ENCODE assay signal across 8 cellular contexts in genomic region chr14:48398675-48399282, GRCh38.
A peak's percentile ranks its signal among the peaks of the same experiment; 100 is the strongest.
DNase-seq lines count a peak whose midpoint lies in the region; ATAC-seq, FAIRE-seq and TF ChIP-seq lines count a peak whose summit lies in the region.

No MANE protein-coding gene starts in this region.

- ATAC-seq in K562, result no peak
- no peak for ATAC-seq in HG03159 (IDR thresholded peaks at IDR 0.05; ENCODE audit: unreplicated experiment)
- no peak for ATAC-seq in natural killer cell treated with Interleukin-12 subunit alpha and Interleukin-12 subunit beta and Interleukin-15 and Interleukin-18, amount 100 ng/mL, for 72 hours
- no peak for ATAC-seq in HG03432 (IDR thresholded peaks at IDR 0.05; ENCODE audit: unreplicated experiment)

- no peak overlapping the region for H3K4me3 Mint-ChIP-seq in natural killer cell treated with Interleukin-12 subunit alpha and Interleukin-12 subunit beta and Interleukin-15 and Interleukin-18, amount 100 ng/mL, for 72 hours

- DNase-seq in HCEC 1CT, result peak; percentile 11
- DNase-seq in NCI-H2171 (lab: John Stamatoyannopoulos, UW), result peak; percentile 39
- DNase-seq in K562 (ENCODE audit: extremely low read depth in 1 of 4, low spot score in 3 of 4), result peak; percentile 5 to 12 (median 7)
- no peak for DNase-seq in natural killer cell treated with Interleukin-12 subunit alpha and Interleukin-12 subunit beta and Interleukin-15 and Interleukin-18, amount 100 ng/mL, for 72 hours (ENCODE audit: low spot score)

- no peak for FAIRE-seq in K562 (lab: Jason Lieb, UNC)

- no peak overlapping the region for H3K27ac Mint-ChIP-seq in natural killer cell treated with Interleukin-12 subunit alpha and Interleukin-12 subunit beta and Interleukin-15 and Interleukin-18, amount 100 ng/mL, for 72 hours

- BruUV-seq in K562 (replicated peaks; lab: Mats Ljungman, UMichigan), result no TSS peak

- H3K4me1 ChIP-seq in K562 (replicated peaks in 1 of 2; ENCODE audit: control insufficient read depth in 2 of 2, insufficient read depth in 2 of 2, low read length in 2 of 2), result no peaks in the 10 kb centered on the region
- H3K4me1 ChIP-seq in liver (ENCODE audit: control insufficient read depth in 4 of 4, insufficient read depth in 4 of 4, low read length in 3 of 4), result no peaks in the 10 kb centered on the region

- TF ChIP-seq EP300 in K562 (IDR thresholded peaks at IDR 0.05; ENCODE audit: low read length), result no peak

- CTCF ChIA-PET in K562 (lab: Yijun Ruan, JAX; ENCODE audit: low intra/inter-chr PET ratio), result no interaction called here

- intact Hi-C loops in K562 (cut with micrococcal nuclease), result no loop called here

- H3K36me3 ChIP-seq in K562 (ENCODE audit: control insufficient read depth, insufficient read depth, low read length), result no peaks in the 10 kb centered on the region
- H3K36me3 ChIP-seq in liver (ENCODE audit: control insufficient read depth in 4 of 4, insufficient read depth in 3 of 4, low read depth in 1 of 4, low read length in 3 of 4), result no peaks in the 10 kb centered on the region

- TF ChIP-seq POLR2A in K562 (conservative IDR thresholded peaks at IDR 0.05), result no peak

- no peaks in the 10 kb centered on the region for H3K36me3 Mint-ChIP-seq in natural killer cell treated with Interleukin-12 subunit alpha and Interleukin-12 subunit beta and Interleukin-15 and Interleukin-18, amount 100 ng/mL, for 72 hours

- H3K27me3 Mint-ChIP-seq in natural killer cell treated with Interleukin-12 subunit alpha and Interleukin-12 subunit beta and Interleukin-15 and Interleukin-18, amount 100 ng/mL, for 72 hours, result no peaks in the 10 kb centered on the region

- no peaks in the 10 kb centered on the region for H3K79me2 ChIP-seq in K562 (ENCODE audit: control insufficient read depth, insufficient read depth, low read length)

- H3K4me2 ChIP-seq in K562 (ENCODE audit: insufficient read depth, low read length), result no peak overlapping the region

- H2AFZ ChIP-seq in K562 (ENCODE audit: low read depth, low read length), result no peak overlapping the region

- H3K4me3 ChIP-seq in K562 (no peak overlapping the region), liver (ENCODE audit: low read depth in 1 of 3, low read length in 3 of 3) (no peak overlapping the region)

- TF ChIP-seq RAD21 in K562 (CRISPR knock-in tag; conservative IDR thresholded peaks at IDR 0.05 in 1 of 2, IDR thresholded peaks at IDR 0.05 in 1 of 2) (peak; percentile 28 to 41; a peak in 3 of 4 replicates), liver (IDR thresholded peaks at IDR 0.05) (peak; percentile 93 to 95)

- H3K27ac ChIP-seq in C4-2B (no peak overlapping the region), K562 (ENCODE audit: extremely low read depth, low read depth, low read length) (no peak overlapping the region), liver (ENCODE audit: low read depth in 1 of 2, low read length in 2 of 2) (no peak overlapping the region)

- H3K27me3 ChIP-seq in K562 (ENCODE audit: control insufficient read depth in 2 of 2, insufficient read depth in 2 of 2, low read length in 2 of 2) (no peaks in the 10 kb centered on the region), liver (ENCODE audit: control insufficient read depth in 4 of 4, insufficient read depth in 4 of 4, low read length in 3 of 4) (no peaks in the 10 kb centered on the region)

- H3K9me3 ChIP-seq in K562 (replicated peaks; ENCODE audit: control insufficient read depth, insufficient read depth, low read depth, low read length) (no peaks in the 10 kb centered on the region), liver (ENCODE audit: control insufficient read depth in 4 of 4, low read length in 3 of 4) (no peaks in the 10 kb centered on the region)

- H3K9me3 Mint-ChIP-seq in natural killer cell treated with Interleukin-12 subunit alpha and Interleukin-12 subunit beta and Interleukin-15 and Interleukin-18, amount 100 ng/mL, for 72 hours, result no peaks in the 10 kb centered on the region

- H4K20me1 ChIP-seq in K562 (replicated peaks; ENCODE audit: control insufficient read depth, insufficient read depth, low read length), result no peaks in the 10 kb centered on the region

- no peaks in the 10 kb centered on the region for H3K9me1 ChIP-seq in K562 (ENCODE audit: control insufficient read depth, insufficient read depth, low read length)

- H3K9ac ChIP-seq in K562 (ENCODE audit: insufficient read depth in 1 of 2, low read depth in 2 of 2, low read length in 2 of 2) (no peak overlapping the region), liver (ENCODE audit: low read depth in 1 of 2, low read length in 2 of 2) (no peak overlapping the region)

- WGBS in K562 (ENCODE audit: insufficient coverage, low coverage, missing lambda C conversion rate), result 0% methylated on average over 2 of the region's 2 CpGs
- 47% methylated on average over 2 of the region's 2 CpGs for WGBS in liver

- in situ Hi-C loops in K562 (cut with MboI), result no loop called here

- TF ChIP-seq CTCF in C4-2B (conservative IDR thresholded peaks at IDR 0.05) (peak; percentile 88), K562 (IDR thresholded peaks at IDR 0.05 in 2 of 3, conservative IDR thresholded peaks at IDR 0.05 in 1 of 3; ENCODE audit: insufficient read depth in 2 of 3, low read depth in 1 of 3, low read length in 3 of 3) (peak in 2 of 3 experiments; percentile 27 to 29; a peak in 2 of 6 replicates), liver (IDR thresholded peaks at IDR 0.05; ENCODE audit: low read depth, low read length, missing input control) (peak; percentile 74)

- no peaks in the 10 kb centered on the region for H3K4me1 Mint-ChIP-seq in natural killer cell treated with Interleukin-12 subunit alpha and Interleukin-12 subunit beta and Interleukin-15 and Interleukin-18, amount 100 ng/mL, for 72 hours (ENCODE audit: low read depth in 2 of 2)

- POLR2A ChIA-PET in K562 (lab: Yijun Ruan, JAX), result no interaction called here

TF ChIP-seq in K562, 482 proteins besides CTCF, POLR2A, EP300 and RAD21 (continues in another document):
- TF ChIP-seq ILK (tag; IDR thresholded peaks at IDR 0.05; ENCODE audit: borderline replicate concordance, low read depth) (no peak), PHB (CRISPR knock-in tag; IDR thresholded peaks at IDR 0.05) (no peak), PURB (CRISPR knock-in tag; IDR thresholded peaks at IDR 0.05; ENCODE audit: low read depth) (no peak), NCOR1 (IDR thresholded peaks at IDR 0.05) (no peak), ZNF551 (CRISPR knock-in tag; IDR thresholded peaks at IDR 0.05) (no peak), ZNF217 (CRISPR knock-in tag; IDR thresholded peaks at IDR 0.05) (no peak), SMAD2 (IDR thresholded peaks at IDR 0.05; ENCODE audit: low read depth, low read length) (no peak), STAT5A (IDR thresholded peaks at IDR 0.05; ENCODE audit: borderline replicate concordance, low read length) (no peak), ZNF696 (CRISPR knock-in tag; conservative IDR thresholded peaks at IDR 0.05) (no peak), TFE3 (CRISPR knock-in tag; IDR thresholded peaks at IDR 0.05) (no peak), PRPF4 (IDR thresholded peaks at IDR 0.05; ENCODE audit: insufficient read depth, low read depth, low read length, poor library complexity, severe bottlenecking) (no peak), ZNF324 (CRISPR knock-in tag; IDR thresholded peaks at IDR 0.05) (no peak), BACH1 (tag; IDR thresholded peaks at IDR 0.05) (no peak)

TF ChIP-seq in liver, 16 proteins besides CTCF, POLR2A, EP300 and RAD21:
- TF ChIP-seq FOXA1 (IDR thresholded peaks at IDR 0.05), result no peak
- no peak for TF ChIP-seq EGR1 (IDR thresholded peaks at IDR 0.05; ENCODE audit: low read depth in 2 of 2)
- TF ChIP-seq NR2F2 (IDR thresholded peaks at IDR 0.05), result no peak
- no peak for TF ChIP-seq RXRA (IDR thresholded peaks at IDR 0.05)
- TF ChIP-seq GABPA (IDR thresholded peaks at IDR 0.05 in 1 of 2, conservative IDR thresholded peaks at IDR 0.05 in 1 of 2), result no peak
- TF ChIP-seq SP1 (IDR thresholded peaks at IDR 0.05), result no peak
- TF ChIP-seq TAF1 (conservative IDR thresholded peaks at IDR 0.05), result no peak
- TF ChIP-seq, protein P1, sequence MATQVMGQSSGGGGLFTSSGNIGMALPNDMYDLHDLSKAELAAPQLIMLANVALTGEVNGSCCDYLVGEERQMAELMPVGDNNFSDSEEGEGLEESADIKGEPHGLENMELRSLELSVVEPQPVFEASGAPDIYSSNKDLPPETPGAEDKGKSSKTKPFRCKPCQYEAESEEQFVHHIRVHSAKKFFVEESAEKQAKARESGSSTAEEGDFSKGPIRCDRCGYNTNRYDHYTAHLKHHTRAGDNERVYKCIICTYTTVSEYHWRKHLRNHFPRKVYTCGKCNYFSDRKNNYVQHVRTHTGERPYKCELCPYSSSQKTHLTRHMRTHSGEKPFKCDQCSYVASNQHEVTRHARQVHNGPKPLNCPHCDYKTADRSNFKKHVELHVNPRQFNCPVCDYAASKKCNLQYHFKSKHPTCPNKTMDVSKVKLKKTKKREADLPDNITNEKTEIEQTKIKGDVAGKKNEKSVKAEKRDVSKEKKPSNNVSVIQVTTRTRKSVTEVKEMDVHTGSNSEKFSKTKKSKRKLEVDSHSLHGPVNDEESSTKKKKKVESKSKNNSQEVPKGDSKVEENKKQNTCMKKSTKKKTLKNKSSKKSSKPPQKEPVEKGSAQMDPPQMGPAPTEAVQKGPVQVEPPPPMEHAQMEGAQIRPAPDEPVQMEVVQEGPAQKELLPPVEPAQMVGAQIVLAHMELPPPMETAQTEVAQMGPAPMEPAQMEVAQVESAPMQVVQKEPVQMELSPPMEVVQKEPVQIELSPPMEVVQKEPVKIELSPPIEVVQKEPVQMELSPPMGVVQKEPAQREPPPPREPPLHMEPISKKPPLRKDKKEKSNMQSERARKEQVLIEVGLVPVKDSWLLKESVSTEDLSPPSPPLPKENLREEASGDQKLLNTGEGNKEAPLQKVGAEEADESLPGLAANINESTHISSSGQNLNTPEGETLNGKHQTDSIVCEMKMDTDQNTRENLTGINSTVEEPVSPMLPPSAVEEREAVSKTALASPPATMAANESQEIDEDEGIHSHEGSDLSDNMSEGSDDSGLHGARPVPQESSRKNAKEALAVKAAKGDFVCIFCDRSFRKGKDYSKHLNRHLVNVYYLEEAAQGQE (IDR thresholded peaks at IDR 0.05), result no peak
- no peak for TF ChIP-seq JUND (IDR thresholded peaks at IDR 0.05)
- TF ChIP-seq FOXA2 (IDR thresholded peaks at IDR 0.05), result no peak
TF ChIP-seq in liver: peak in this region for 0.

Comparison
In these comparisons a context has a peak if more than half of its experiments do, and no peak if none do; other contexts are left out.
1. CTCF ChIP-seq: peak in every context shown above with its lines; median percentile 88 in C4-2B; 74 in liver; 28 in K562.